In genomic region chr5:14713476-14714384, GRCh38 we compare ENCODE assay signal across 15 cellular contexts. TPM values are rescaled to one million over a fixed set of nuclear protein-coding genes. Genes with fewer than 3 reads are reported as not detected.
A peak's percentile ranks its signal among the peaks of the same experiment; 100 is the strongest.
DNase-seq lines count a peak whose midpoint lies in the region; ATAC-seq and TF ChIP-seq lines count a peak whose summit lies in the region.
"Had no signal": no experiment of that assay in that cellular context is flagged by ENCODE, and none has a peak within 500 bp of the region (broad histone marks: within the 10 kb centered on the region; RNA-seq: fewer than 3 reads in every experiment).

No MANE protein-coding gene starts in this region.

- ATAC-seq in CD8-positive, alpha-beta T cell: no peak
- no peak for ATAC-seq in memory B cell (ENCODE audit: low read depth)
- ATAC-seq: PC-3 had no signal

- H3K27ac Mint-ChIP-seq in CD14-positive monocyte: peak overlapping the region in 5 of 7 donors; percentile 14 to 51 (median 42)
- H3K27ac Mint-ChIP-seq in CD8-positive, alpha-beta T cell: peak overlapping the region; percentile 79
- peak overlapping the region; percentile 28 for H3K27ac Mint-ChIP-seq in activated T-helper 2 cell treated with anti-CD3 and anti-CD28 coated beads, Interferon-gamma antibody, Interleukin-2, Interleukin-4, amounts not matched to agents 10 μg/mL and 5 μg/mL and 100 μg/mL, durations not matched to agents 14 hours and 24 hours and 36 hours
- peak overlapping the region; percentile 48 for H3K27ac Mint-ChIP-seq in memory B cell

- H3K27me3 Mint-ChIP-seq in CD14-positive monocyte (ENCODE audit: low read depth in 3 of 3) (peaks cover 0 to 2% (median 2%) of the 10 kb centered on the region in 3 donors), memory B cell (no peaks in the 10 kb centered on the region)
- no peaks in the 10 kb centered on the region for H3K27me3 Mint-ChIP-seq in CD8-positive, alpha-beta T cell (ENCODE audit: low read depth)
- H3K27me3 Mint-ChIP-seq in activated T-helper 2 cell treated with anti-CD3 and anti-CD28 coated beads, Interferon-gamma antibody, Interleukin-2, Interleukin-4, amounts not matched to agents 10 μg/mL and 5 μg/mL and 100 μg/mL, durations not matched to agents 14 hours and 24 hours and 36 hours (ENCODE audit: low read depth): no peaks in the 10 kb centered on the region

- TF ChIP-seq CTCF in CD14-positive monocyte (IDR thresholded peaks at IDR 0.05): no peak
- TF ChIP-seq CTCF in CD8-positive, alpha-beta T cell (IDR thresholded peaks at IDR 0.05): no peak
- no peak for TF ChIP-seq CTCF in spleen (IDR thresholded peaks at IDR 0.05 in 8 of 11, conservative IDR thresholded peaks at IDR 0.05 in 3 of 11)
- TF ChIP-seq CTCF in GM10248 (IDR thresholded peaks at IDR 0.05; ENCODE audit: control extremely low read depth, extremely low read depth, low read depth, missing control alignments): no peak

- no peak overlapping the region for H3K27ac ChIP-seq in CD8-positive, alpha-beta T cell (ENCODE audit: low read depth, low read length)
- H3K27ac ChIP-seq in spleen: no peak overlapping the region
- H3K27ac ChIP-seq: HL-60, thyroid gland had no signal

- H3K9me3 ChIP-seq in CD8-positive, alpha-beta T cell (ENCODE audit: low read length): no peaks in the 10 kb centered on the region
- no peaks in the 10 kb centered on the region for H3K9me3 ChIP-seq in spleen
- H3K9me3 ChIP-seq: thyroid gland had no signal

- peaks cover 39% of the 10 kb centered on the region for H3K36me3 ChIP-seq in CD8-positive, alpha-beta T cell (ENCODE audit: insufficient read depth, low read length)
- H3K36me3 ChIP-seq in spleen: peaks cover 0 to 94% (median 71%) of the 10 kb centered on the region in 6 donors

- H3K4me1 Mint-ChIP-seq in CD14-positive monocyte: peaks cover 13% of the 10 kb centered on the region
- peaks cover 18% of the 10 kb centered on the region for H3K4me1 Mint-ChIP-seq in CD8-positive, alpha-beta T cell (ENCODE audit: low read depth)
- H3K4me1 Mint-ChIP-seq in activated T-helper 2 cell treated with anti-CD3 and anti-CD28 coated beads, Interferon-gamma antibody, Interleukin-2, Interleukin-4, amounts not matched to agents 10 μg/mL and 5 μg/mL and 100 μg/mL, durations not matched to agents 14 hours and 24 hours and 36 hours (ENCODE audit: low read depth): peaks cover 16% of the 10 kb centered on the region
- peaks cover 3% of the 10 kb centered on the region for H3K4me1 Mint-ChIP-seq in memory B cell

- H3K27me3 ChIP-seq in CD8-positive, alpha-beta T cell (ENCODE audit: insufficient read depth, low read length): no peaks in the 10 kb centered on the region
- H3K27me3 ChIP-seq in spleen (replicated peaks in 1 of 7): no peaks in the 10 kb centered on the region
- H3K27me3 ChIP-seq: thyroid gland had no signal

- H3K4me3 Mint-ChIP-seq in CD14-positive monocyte (no peak overlapping the region), memory B cell (no peak overlapping the region)
- no peak overlapping the region for H3K4me3 Mint-ChIP-seq in CD8-positive, alpha-beta T cell
- H3K4me3 Mint-ChIP-seq in activated T-helper 2 cell treated with anti-CD3 and anti-CD28 coated beads, Interferon-gamma antibody, Interleukin-2, Interleukin-4, amounts not matched to agents 10 μg/mL and 5 μg/mL and 100 μg/mL, durations not matched to agents 14 hours and 24 hours and 36 hours (ENCODE audit: low read depth): no peak overlapping the region

- DNase-seq in CD14-positive monocyte (ENCODE audit: low spot score) (no peak), memory B cell (ENCODE audit: low spot score in 2 of 2) (no peak), spleen (no peak), OCI-M1 (lab: John Stamatoyannopoulos, UW) (no peak), GM10248 (ENCODE audit: extremely low spot score) (no peak)
- peak in 1 of 7 experiments; percentile 47 for DNase-seq in CD8-positive, alpha-beta T cell
- DNase-seq in activated T-helper 2 cell treated with anti-CD3 and anti-CD28 coated beads, Interferon-gamma antibody, Interleukin-2, Interleukin-4, amounts not matched to agents 10 μg/mL and 5 μg/mL and 100 μg/mL, durations not matched to agents 14 hours and 24 hours and 36 hours (ENCODE audit: low spot score): no peak
- DNase-seq: activated CD4-positive, CD25-positive, alpha-beta regulatory T cell; GF-D8; midbrain; NCI-H1694 treated with DMSO at 0.1 percent for 48 hours; stimulated activated CD4-positive, alpha-beta T cell treated with anti-CD3 and anti-CD28 coated beads, Interleukin-15, amount 100 ng/mL, for 24 hours; thyroid gland had no signal

- H3K4me3 ChIP-seq in CD8-positive, alpha-beta T cell (ENCODE audit: low read depth, low read length): no peak overlapping the region
- H3K4me3 ChIP-seq in spleen: no peak overlapping the region
- H3K4me3 ChIP-seq: thyroid gland had no signal

- peaks cover 55 to 74% of the 10 kb centered on the region in 2 donors for H3K36me3 Mint-ChIP-seq in CD14-positive monocyte
- peaks cover 85% of the 10 kb centered on the region for H3K36me3 Mint-ChIP-seq in CD8-positive, alpha-beta T cell
- peaks cover 86% of the 10 kb centered on the region for H3K36me3 Mint-ChIP-seq in activated T-helper 2 cell treated with anti-CD3 and anti-CD28 coated beads, Interferon-gamma antibody, Interleukin-2, Interleukin-4, amounts not matched to agents 10 μg/mL and 5 μg/mL and 100 μg/mL, durations not matched to agents 14 hours and 24 hours and 36 hours (ENCODE audit: low read depth)
- peaks cover 39% of the 10 kb centered on the region for H3K36me3 Mint-ChIP-seq in memory B cell

- intact Hi-C loops in CD14-positive monocyte (cut with micrococcal nuclease) (no loop called here), spleen (cut with DNase I; ENCODE audit: low total_unique reads) (no loop called here)
- intact Hi-C loops in CD8-positive, alpha-beta T cell (cut with DNase I, micrococcal nuclease): no loop called here
- intact Hi-C loops in activated T-helper 2 cell treated with anti-CD3 and anti-CD28 coated beads, Interferon-gamma antibody, Interleukin-2, Interleukin-4, amounts not matched to agents 10 μg/mL and 5 μg/mL and 100 μg/mL, durations not matched to agents 14 hours and 24 hours and 36 hours (cut with micrococcal nuclease): no loop called here

- peaks cover 8% of the 10 kb centered on the region for H3K4me1 ChIP-seq in CD8-positive, alpha-beta T cell (ENCODE audit: insufficient read depth, low read length)
- H3K4me1 ChIP-seq in spleen: no peaks in the 10 kb centered on the region

- TF ChIP-seq POLR2A in spleen (IDR thresholded peaks at IDR 0.05): no peak

- H3K9me3 Mint-ChIP-seq in CD14-positive monocyte: peaks cover 2 to 13% (median 7%) of the 10 kb centered on the region in 7 donors
- no peaks in the 10 kb centered on the region for H3K9me3 Mint-ChIP-seq in CD8-positive, alpha-beta T cell
- H3K9me3 Mint-ChIP-seq in activated T-helper 2 cell treated with anti-CD3 and anti-CD28 coated beads, Interferon-gamma antibody, Interleukin-2, Interleukin-4, amounts not matched to agents 10 μg/mL and 5 μg/mL and 100 μg/mL, durations not matched to agents 14 hours and 24 hours and 36 hours: no peaks in the 10 kb centered on the region
- no peaks in the 10 kb centered on the region for H3K9me3 Mint-ChIP-seq in memory B cell

- CTCF ChIA-PET in CD8-positive, alpha-beta T cell (lab: Charles Lee): interaction anchor here (1.0 to 10.4 kb wide), 3 partner anchors 14 to 28 kb away, joined by 4 to 72 read pairs (median 5); no protein-coding TSS in a partner anchor
- CTCF ChIA-PET in GM10248 (lab: Yijun Ruan, JAX): interaction anchor here (1.4 to 15.6 kb wide), 2 partner anchors 10 to 290 kb away, joined by 3 to 132 read pairs; no protein-coding TSS in a partner anchor

- 88 to 92% (median 89%) methylated on average over 17 to 23 of the region's 23 CpGs for WGBS in spleen, 5 donors

- POLR2A ChIA-PET in CD8-positive, alpha-beta T cell (lab: Charles Lee): no interaction called here
- POLR2A ChIA-PET in GM10248 (lab: Yijun Ruan, JAX): no interaction called here

RNA-seq across cellular contexts. Expression of gene OTULIN, which starts 49.2 kb away (rescaled TPM):
- polyA plus RNA-seq in CD14-positive monocyte (10 to 100 TPM; 13.7 to 14.2 TPM), spleen (1 to 10 TPM; 2.7 to 7.7 (median 4.7) TPM)
- total RNA-seq in CD8-positive, alpha-beta T cell: 100 to 1,000 TPM; 135 to 140 TPM
- 59.4 and 62.1 TPM in 2 replicates for total RNA-seq in activated T-helper 2 cell treated with anti-CD3 and anti-CD28 coated beads, Interferon-gamma antibody, Interleukin-2, Interleukin-4, amounts not matched to agents 10 μg/mL and 5 μg/mL and 100 μg/mL, durations not matched to agents 14 hours and 24 hours and 36 hours
- 10 to 100 TPM; 30.1 to 53.7 (median 38.0) TPM for total RNA-seq in spleen

Comparison
In these comparisons a context has a peak if more than half of its experiments do, and no peak if none do; other contexts are left out.
1. H3K27ac Mint-ChIP-seq: peak in every context shown above with its lines; median percentile 79 in CD8-positive, alpha-beta T cell; 48 in memory B cell; 42 in CD14-positive monocyte; 28 in activated T-helper 2 cell treated with anti-CD3 and anti-CD28 coated beads, Interferon-gamma antibody, Interleukin-2, Interleukin-4, amounts not matched to agents 10 μg/mL and 5 μg/mL and 100 μg/mL, durations not matched to agents 14 hours and 24 hours and 36 hours.